ENCODE assay signal across 27 cellular contexts in genomic region chr4:15167743-15168142, GRCh38.
"Had no signal": no experiment of that assay in that cellular context is flagged by ENCODE, and none has a peak within 500 bp of the region (broad histone marks: within the 10 kb centered on the region; RNA-seq: fewer than 3 reads in every experiment).

No MANE protein-coding gene starts in this region.

- H3K36me3 ChIP-seq: stomach, suprapubic skin, thoracic aorta, thyroid gland, tibial artery, tibial nerve, transverse colon, upper lobe of left lung, upper lobe of right lung, uterus, vagina had no signal

- H3K27me3 ChIP-seq: stomach, suprapubic skin, testis, thyroid gland, tibial artery, tibial nerve, transverse colon, upper lobe of left lung, uterus, vagina had no signal

- DNase-seq: stimulated activated CD4-positive, alpha-beta T cell treated with anti-CD3 and anti-CD28 coated beads, Interleukin-2, amount 100 ng/mL, for 48 hours; stimulated activated CD4-positive, alpha-beta T cell treated with anti-CD3 and anti-CD28 coated beads, Interleukin-4, amount 100 ng/mL, for 1 hour; stimulated activated CD4-positive, alpha-beta T cell treated with anti-CD3 and anti-CD28 coated beads, Interleukin-4, amount 100 ng/mL, for 24 hours; stimulated activated CD4-positive, alpha-beta T cell treated with anti-CD3 and anti-CD28 coated beads, Interleukin-4, amount 100 ng/mL, for 4 hours; stimulated activated CD8-positive, alpha-beta memory T cell treated with anti-CD3 and anti-CD28 coated beads, Interleukin-4, amount 100 ng/mL, for 48 hours; stimulated activated naive B cell treated with anti-CD40 and anti-IgM and Interleukin-4, amounts not matched to agents 10 μg/mL and 1 μg/mL and 100 μg/mL, for 72 hours; stimulated activated naive CD4-positive, alpha-beta T cell; stimulated activated naive CD4-positive, alpha-beta T cell treated with Interleukin-2 at 50 U/mL for 16 hours; stimulated activated naive CD8-positive, alpha-beta T cell treated with anti-CD3 and anti-CD28 coated beads, Interleukin-15, amount 100 ng/mL, for 72 hours; stimulated activated naive CD8-positive, alpha-beta T cell treated with anti-CD3 and anti-CD28 coated beads, Interleukin-15, Interleukin-2, amounts not matched to agents 100 U/mL and 50 U/mL, for 24 hours; stomach; substantia nigra; testis; thyroid gland; tibial artery; transverse colon; trophoblast cell; upper lobe of left lung; upper lobe of right lung; uterus had no signal

- H3K27ac ChIP-seq: stomach, suprapubic skin, testis, thoracic aorta, thyroid gland, tibial artery, tibial nerve, transverse colon, upper lobe of left lung, upper lobe of right lung, uterus, vagina had no signal

- ATAC-seq: stimulated activated effector memory CD8-positive, alpha-beta T cell treated with anti-CD3 and anti-CD28 coated beads, Interleukin-12 subunit alpha, Interleukin-12 subunit beta, amount 100 ng/mL, for 72 hours; stimulated activated memory B cell treated with anti-CD40 and anti-IgM and Interleukin-4, amounts not matched to agents 10 μg/mL and 1 μg/mL and 100 μg/mL, for 72 hours; stimulated activated naive B cell treated with anti-CD40 and anti-IgM and Interleukin-4, amounts not matched to agents 10 μg/mL and 1 μg/mL and 100 μg/mL, for 72 hours; stimulated activated naive CD8-positive, alpha-beta T cell treated with anti-CD3 and anti-CD28 coated beads, Interleukin-15, amount 100 ng/mL, for 72 hours; stimulated activated naive CD8-positive, alpha-beta T cell treated with anti-CD3 and anti-CD28 coated beads, Interleukin-15, Interleukin-2, amounts not matched to agents 100 U/mL and 50 U/mL, for 24 hours; upper lobe of right lung had no signal

- FAIRE-seq: urothelium cell line had no signal

- H3K4me3 ChIP-seq: stomach, suprapubic skin, testis, thoracic aorta, thyroid gland, tibial artery, tibial nerve, transverse colon, upper lobe of left lung, upper lobe of right lung, uterus, vagina had no signal

- H3K4me1 ChIP-seq: testis, thyroid gland, tibial artery, tibial nerve, transverse colon, upper lobe of left lung, upper lobe of right lung, uterus had no signal

- H3K9me3 ChIP-seq: suprapubic skin, testis, thyroid gland, upper lobe of right lung, uterus had no signal
